In the genomic region with DNA sequence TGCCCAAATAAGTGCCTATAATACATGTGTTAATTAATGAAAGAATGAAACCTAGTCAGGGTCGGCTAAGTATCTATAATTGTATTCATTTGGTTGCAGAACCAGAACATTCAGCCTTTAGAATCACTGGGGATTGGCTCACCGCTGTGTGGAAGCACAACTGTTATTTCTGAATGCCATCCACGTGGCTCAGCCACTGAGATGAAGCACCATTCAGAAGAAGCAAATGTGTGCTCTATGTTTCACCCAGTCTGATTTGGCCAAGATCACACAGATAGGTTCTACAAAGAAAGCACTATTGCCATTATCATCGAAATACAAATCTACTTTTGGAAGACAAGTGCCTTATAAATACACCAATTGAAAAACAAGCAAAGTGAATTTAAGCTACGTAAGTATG, we compare ENCODE assay signal across 30 cellular contexts.
"Had no signal": no experiment of that assay in that cellular context is flagged by ENCODE, and none has a peak within 500 bp of the region (broad histone marks: within the 10 kb centered on the region; RNA-seq: fewer than 3 reads in every experiment).

No MANE protein-coding gene starts in this region.

- H3K27ac ChIP-seq: brain microvascular endothelial cell, Peyer's patch had no signal

- H3K4me3 ChIP-seq: Peyer's patch had no signal

- H3K27me3 ChIP-seq: brain microvascular endothelial cell, Peyer's patch had no signal

- H3K36me3 ChIP-seq: brain microvascular endothelial cell, Peyer's patch had no signal

- ATAC-seq: activated CD8-positive, alpha-beta T cell treated with anti-CD3 and anti-CD28 coated beads for 36 hours; activated T-cell treated with anti-CD3 and anti-CD28 coated beads, Interleukin-2, amount 50 U/mL, for 72 hours; activated T-helper 17 cell treated with anti-CD3 and anti-CD28 coated beads, Interleukin-2, amount 50 U/mL, for 72 hours; PC-3 had no signal

- DNase-seq: activated CD4-positive, alpha-beta T cell treated with anti-CD3 and anti-CD28 coated beads, Interleukin-2, amount 10 ng/mL, durations not matched to agents 24 days and 14 days; activated CD4-positive, alpha-beta T cell treated with anti-CD3 and anti-CD28 coated beads, Interleukin-2, amount 50 U/mL, for 4 hours; activated CD8-positive, alpha-beta T cell treated with anti-CD3 and anti-CD28 coated beads for 36 hours; activated effector memory CD4-positive, alpha-beta T cell treated with anti-CD3 and anti-CD28 coated beads, Interleukin-2, amount 50 U/mL, for 16 hours; activated naive CD4-positive, alpha-beta T cell; activated naive CD4-positive, alpha-beta T cell treated with anti-CD3 and anti-CD28 coated beads, Interleukin-2, amount 50 U/mL, for 16 hours; activated naive CD8-positive, alpha-beta T cell treated with anti-CD3 and anti-CD28 coated beads for 36 hours; activated T-cell treated with anti-CD3 and anti-CD28 coated beads, Interleukin-2, amount 50 U/mL, for 1 hour; activated T-cell treated with anti-CD3 and anti-CD28 coated beads, Interleukin-2, amount 50 U/mL, for 72 hours; amniotic stem cell; aorta; brain microvascular endothelial cell; Karpas-422; KBM-7; NCI-H1048; NCI-H1105 treated with DMSO at 0.1 percent for 48 hours; NCI-H1436; NCI-H1694; NCI-H1930; NCI-H2081 treated with DMSO at 0.1 percent for 48 hours; NCI-H345; NCI-H524 treated with DMSO at 0.1 percent for 48 hours; NK-92 treated with Interleukin-12 subunit alpha and Interleukin-12 subunit beta, amount 100 ng/mL, for 24 hours; PC-3; Peyer's patch; RPMI8226; SIG-M5; SW 1271; T1000 had no signal

- H3K9me3 ChIP-seq: Peyer's patch had no signal
